Comparison of ENCODE assay signal across 8 cellular contexts in genomic region chr3:113745273-113746068, GRCh38. TPM values are rescaled to one million over a fixed set of nuclear protein-coding genes. Genes with fewer than 3 reads are reported as not detected.
DNase-seq lines count a peak whose midpoint lies in the region; ATAC-seq, FAIRE-seq and TF ChIP-seq lines count a peak whose summit lies in the region.

No MANE protein-coding gene starts in this region.

- H3K36me3 ChIP-seq in kidney (ENCODE audit: control insufficient read depth in 1 of 2, insufficient read depth in 2 of 2, low read length in 2 of 2), result no peaks in the 10 kb centered on the region

- peak overlapping the region; percentile 88 to 99 for H3K4me3 ChIP-seq in kidney (ENCODE audit: low read length in 2 of 2)

- H3K27ac ChIP-seq in kidney (ENCODE audit: low read depth in 2 of 2, low read length in 2 of 2), result peak overlapping the region; percentile 100

- peak overlapping the region; percentile 94 to 99 for H3K9ac ChIP-seq in kidney (ENCODE audit: low read length in 2 of 2)

- DNase-seq in AG08395 (ENCODE audit: low spot score), result peak; percentile 87
- peak; percentile 49 to 78 for DNase-seq in NCI-H446 (lab: John Stamatoyannopoulos, UW)
- DNase-seq in cerebellar cortex (ENCODE audit: low spot score), result peak; percentile 86
- DNase-seq in kidney, result peak; percentile 88
- peak; percentile 43 to 50 for DNase-seq in stimulated activated CD4-positive, alpha-beta T cell treated with anti-CD3 and anti-CD28 coated beads, Interleukin-1b, Interleukin-23, amount 100 ng/mL, for 1 hour (ENCODE audit: low read depth in 2 of 2)

- no peak for FAIRE-seq in kidney (lab: Jason Lieb, UNC)

- TF ChIP-seq CTCF in kidney (IDR thresholded peaks at IDR 0.05; ENCODE audit: borderline replicate concordance, extremely low read depth, insufficient read depth), result peak; percentile 72

- intact Hi-C loops in kidney (cut with DNase I), result no loop called here

- ATAC-seq in GM19025 (IDR thresholded peaks at IDR 0.05; ENCODE audit: low read depth, unreplicated experiment) (peak; percentile 44), HG03378 (IDR thresholded peaks at IDR 0.05; ENCODE audit: unreplicated experiment) (peak; percentile 68)
- peak; percentile 70 to 75 for ATAC-seq in activated CD4-positive, CD25-positive, alpha-beta regulatory T cell treated with anti-CD3 and anti-CD28 coated beads, Interleukin-2, amount 50 U/mL, for 24 hours

- H3K9me3 ChIP-seq in kidney (ENCODE audit: control insufficient read depth in 1 of 2, low read length in 2 of 2), result no peaks in the 10 kb centered on the region

- peaks cover 9 to 21% of the 10 kb centered on the region in 2 donors for H3K4me1 ChIP-seq in kidney (ENCODE audit: control insufficient read depth in 1 of 2, insufficient read depth in 1 of 2, low read depth in 1 of 2, low read length in 2 of 2)

RNA-seq across cellular contexts. Expression of gene NAA50, which starts 0.6 kb away (rescaled TPM):
- 101 TPM for total RNA-seq in kidney
- 45.4 TPM for polyA plus RNA-seq in kidney (ENCODE audit: insufficient read depth, low read depth, low replicate concordance)

RNA-seq across cellular contexts. Expression of gene ATP6V1A, which starts 1.4 kb away (rescaled TPM):
- 172 TPM for total RNA-seq in kidney
- polyA plus RNA-seq in kidney (ENCODE audit: insufficient read depth, low read depth, low replicate concordance), result 87.1 TPM

RNA-seq across cellular contexts. Expression of gene USF3, which starts 49.0 kb away (rescaled TPM):
- total RNA-seq in kidney, result 21.3 TPM
- polyA plus RNA-seq in kidney (ENCODE audit: insufficient read depth, low read depth, low replicate concordance), result 6.5 TPM

Comparison
In these comparisons a context has a peak if more than half of its experiments do, and no peak if none do; other contexts are left out.
1. Peak in every context shown above with its lines: DNase-seq, ATAC-seq, H3K4me3 ChIP-seq and H3K27ac ChIP-seq.